1 cellular context compared by ENCODE assay signal in the genomic region with DNA sequence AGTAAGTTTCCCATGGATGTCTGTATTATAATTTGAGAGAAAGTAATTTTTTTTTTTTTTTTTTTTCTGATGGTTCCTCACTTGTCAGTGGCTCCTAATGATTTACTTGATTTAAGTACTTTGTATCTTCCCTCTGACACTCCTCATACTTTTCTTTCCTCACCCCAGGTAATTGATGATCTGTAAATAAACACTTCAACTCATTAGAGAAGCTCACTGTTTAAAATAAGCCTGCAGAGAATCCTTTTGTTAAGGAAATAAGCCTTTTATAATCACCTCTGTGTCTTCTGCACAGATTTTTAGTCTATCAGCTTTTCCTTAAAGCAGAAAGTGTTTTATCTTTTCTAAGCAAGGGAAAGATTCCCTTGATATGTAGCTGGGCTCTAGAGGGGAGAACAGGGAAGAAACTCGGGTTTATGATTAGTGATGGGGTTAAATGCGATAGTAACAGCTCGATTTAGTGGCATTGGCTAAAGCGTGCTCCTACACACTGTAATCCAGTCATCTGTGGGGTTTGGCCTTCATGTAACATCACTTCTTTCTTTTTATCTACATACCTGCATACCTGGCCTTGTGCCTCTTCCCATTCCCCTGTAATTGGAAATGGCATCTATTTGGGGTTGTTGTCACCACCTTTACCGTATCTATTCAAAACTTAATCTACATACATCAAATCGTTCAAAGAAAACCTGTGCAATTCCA.
TF ChIP-seq lines count a peak whose summit lies in the region.

No MANE protein-coding gene starts in this region.

TF ChIP-seq in H1, 55 proteins besides CTCF, POLR2A, EP300 and RAD21 (continued from another document):
- TF ChIP-seq CHD7 (IDR thresholded peaks at IDR 0.05; ENCODE audit: insufficient replicate concordance, low read length), result peak; percentile 78
